9 cellular contexts compared by ENCODE assay signal in genomic region chr22:49848690-49849160, GRCh38. TPM values are rescaled to one million over a fixed set of nuclear protein-coding genes. Genes with fewer than 3 reads are reported as not detected.
DNase-seq lines count a peak whose midpoint lies in the region; ATAC-seq and TF ChIP-seq lines count a peak whose summit lies in the region.
"Had no signal": no experiment of that assay in that cellular context is flagged by ENCODE, and none has a peak within 500 bp of the region (broad histone marks: within the 10 kb centered on the region; RNA-seq: fewer than 3 reads in every experiment).

No MANE protein-coding gene starts in this region.

- no CpG with 5 or more reads among the region's 51 CpGs for WGBS in iPS DF 6.9 (ENCODE audit: insufficient coverage, insufficient read length)

- H3K9me2 ChIP-seq in DOHH2 (replicated peaks; ENCODE audit: control insufficient read depth, low read length) = no peaks in the 10 kb centered on the region

- H3K4me2 ChIP-seq in DOHH2 (ENCODE audit: low read length) (peak overlapping the region; percentile 30; the same call in 1 of the 2 replicates), skeletal muscle satellite cell (ENCODE audit: low read length) (peak overlapping the region; percentile 66)

- H4K20me1 ChIP-seq in DOHH2 (ENCODE audit: control insufficient read depth, insufficient read depth, low read depth, low read length) = no peaks in the 10 kb centered on the region

- H3K4me3 ChIP-seq in DOHH2 (ENCODE audit: low read length) (no peak overlapping the region), SK-N-MC (peak overlapping the region; percentile 73), iPS DF 6.9 (ENCODE audit: low read length) (peak overlapping the region; percentile 59; the same call in 1 of the 2 replicates), skeletal muscle satellite cell (ENCODE audit: low read length) (peak overlapping the region; percentile 57)

- no peak for TF ChIP-seq CTCF in DOHH2 (IDR thresholded peaks at IDR 0.05; ENCODE audit: low read depth, low read length, poor library complexity, severe bottlenecking)

- H3K27me3 ChIP-seq in DOHH2 (ENCODE audit: control insufficient read depth, low read length) (peaks cover 51% of the 10 kb centered on the region), iPS DF 6.9 (ENCODE audit: control insufficient read depth, insufficient read depth, low read length) (peaks cover 58% of the 10 kb centered on the region), skeletal muscle satellite cell (ENCODE audit: control insufficient read depth, insufficient read depth, low read length) (peaks cover 65% of the 10 kb centered on the region)

- H3K79me2 ChIP-seq in DOHH2 (ENCODE audit: control insufficient read depth, low read length) = no peaks in the 10 kb centered on the region

- H3K36me3 ChIP-seq in DOHH2 (ENCODE audit: control insufficient read depth, low read length) (no peaks in the 10 kb centered on the region), SK-N-MC (ENCODE audit: insufficient read depth, low read length) (no peaks in the 10 kb centered on the region), iPS DF 6.9 (ENCODE audit: control insufficient read depth, insufficient read depth, low read length) (no peaks in the 10 kb centered on the region; the same call in 1 of the 2 replicates), skeletal muscle satellite cell (ENCODE audit: insufficient read depth, low read length) (no peaks in the 10 kb centered on the region)

- DNase-seq in SK-N-MC (ENCODE audit: low read depth, low spot score) (no peak), iPS DF 6.9 (ENCODE audit: low read depth, low spot score) (no peak), RKO (ENCODE audit: low spot score) (no peak)

- no peaks in the 10 kb centered on the region for H3K9me3 ChIP-seq in DOHH2 (ENCODE audit: control insufficient read depth, insufficient read depth, low read length)
- H3K9me3 ChIP-seq in SK-N-MC (ENCODE audit: low read depth, low read length) = no peaks in the 10 kb centered on the region
- H3K9me3 ChIP-seq in iPS DF 6.9 (ENCODE audit: control insufficient read depth, insufficient read depth, low read length) = no peaks in the 10 kb centered on the region
- H3K9me3 ChIP-seq in skeletal muscle satellite cell (replicated peaks; ENCODE audit: low read length) = no peaks in the 10 kb centered on the region

- no peak overlapping the region for H3K9ac ChIP-seq in SK-N-MC (ENCODE audit: insufficient read length)
- no peak overlapping the region for H3K9ac ChIP-seq in skeletal muscle satellite cell (ENCODE audit: low read depth, low read length)

- ATAC-seq in GM21526 (IDR thresholded peaks at IDR 0.05; ENCODE audit: low FRiP score, unreplicated experiment) (no peak), GM21529 (IDR thresholded peaks at IDR 0.05; ENCODE audit: unreplicated experiment) (no peak), HG03196 (IDR thresholded peaks at IDR 0.05; ENCODE audit: unreplicated experiment) (no peak)
- ATAC-seq: activated CD4-positive, CD25-positive, alpha-beta regulatory T cell treated with anti-CD3 and anti-CD28 coated beads, Interleukin-2, amount 50 U/mL, for 24 hours had no signal

- H3K4me1 ChIP-seq in DOHH2 (ENCODE audit: control insufficient read depth, low read length) (peaks cover 8% of the 10 kb centered on the region), iPS DF 6.9 (ENCODE audit: control insufficient read depth, insufficient read depth, low read length) (no peaks in the 10 kb centered on the region; the same call in 1 of the 2 replicates), skeletal muscle satellite cell (ENCODE audit: control insufficient read depth, insufficient read depth, low read length) (peaks cover 13% of the 10 kb centered on the region)

- H3K27ac ChIP-seq in DOHH2 (ENCODE audit: low read depth, low read length) (no peak overlapping the region), SK-N-MC (no peak overlapping the region), iPS DF 6.9 (ENCODE audit: low read length) (no peak overlapping the region)

- no peaks in the 10 kb centered on the region; the same call in 1 of the 2 replicates for H3F3A ChIP-seq in DOHH2 (ENCODE audit: control insufficient read depth, insufficient read depth)

RNA-seq across cellular contexts. Expression of gene ZBED4, which starts 4.9 kb away (rescaled TPM):
- total RNA-seq in skeletal muscle satellite cell (2012; rRNA removed) = 10.6 and 10.7 TPM in 2 replicates

RNA-seq across cellular contexts. Expression of gene BRD1, which starts 21.1 kb away (rescaled TPM):
- 14.7 and 15.1 TPM in 2 replicates for total RNA-seq in skeletal muscle satellite cell (2012; rRNA removed)
